1 cellular context compared by ENCODE assay signal in the genomic region with DNA sequence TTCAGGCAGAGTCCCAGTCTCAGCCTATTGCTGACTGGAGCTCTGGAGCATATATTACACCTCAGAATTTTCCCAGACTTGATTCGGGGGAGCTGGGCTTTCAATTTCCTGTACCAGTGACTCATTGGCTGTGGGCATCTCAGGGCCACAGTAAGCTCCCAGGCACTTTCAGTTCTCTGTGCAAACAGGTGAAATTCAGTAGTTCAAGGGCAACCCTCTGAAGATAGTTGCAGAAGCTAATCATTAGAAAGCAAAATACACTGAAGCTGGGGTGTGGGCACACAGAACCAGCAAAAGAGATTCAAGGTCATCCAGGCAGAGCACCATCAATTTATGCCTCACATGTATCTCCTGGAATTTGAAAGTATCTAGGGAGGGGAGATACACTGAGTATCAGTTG.
TF ChIP-seq lines count a peak whose summit lies in the region.

No MANE protein-coding gene starts in this region.

TF ChIP-seq in HepG2, 621 proteins besides CTCF, POLR2A, EP300 and RAD21 (continued from another document and continues in another):
- TF ChIP-seq DR1 (CRISPR knock-in tag; IDR thresholded peaks at IDR 0.05) (no peak), NFATC3 (CRISPR knock-in tag; IDR thresholded peaks at IDR 0.05) (no peak), THAP11 (CRISPR knock-in tag; IDR thresholded peaks at IDR 0.05) (no peak), ZBTB1 (CRISPR knock-in tag; IDR thresholded peaks at IDR 0.05; ENCODE audit: borderline replicate concordance) (no peak), SSRP1 (CRISPR knock-in tag; IDR thresholded peaks at IDR 0.05) (no peak), MED1 (CRISPR knock-in tag; IDR thresholded peaks at IDR 0.05) (0 out of 2 replicates have a peak, but pooled peaks have one; percentile 26), ZNF205 (CRISPR knock-in tag; IDR thresholded peaks at IDR 0.05) (no peak), IKZF4 (CRISPR knock-in tag; IDR thresholded peaks at IDR 0.05; ENCODE audit: borderline replicate concordance, low read depth, not compliant biosample characterization) (no peak), HDAC2 (CRISPR knock-in tag; IDR thresholded peaks at IDR 0.05) (peak; percentile 77), ARNTL (CRISPR knock-in tag; IDR thresholded peaks at IDR 0.05) (no peak), MEIS2 (CRISPR knock-in tag; IDR thresholded peaks at IDR 0.05) (0 out of 2 replicates have a peak, but pooled peaks have one; percentile 27), NCOA2 (CRISPR knock-in tag; IDR thresholded peaks at IDR 0.05) (peak; percentile 78), REL (CRISPR knock-in tag; conservative IDR thresholded peaks at IDR 0.05) (no peak), SMC3 (IDR thresholded peaks at IDR 0.05; ENCODE audit: low read length) (no peak), FOXO1 (CRISPR knock-in tag; IDR thresholded peaks at IDR 0.05) (peak; percentile 59; the same call in 1 of the 2 replicates), BCL6 (CRISPR knock-in tag; IDR thresholded peaks at IDR 0.05) (peak; percentile 100), FOXA3 (CRISPR knock-in tag; IDR thresholded peaks at IDR 0.05) (peak; percentile 82), ZFP62 (CRISPR knock-in tag; IDR thresholded peaks at IDR 0.05) (no peak), MAFF (IDR thresholded peaks at IDR 0.05; ENCODE audit: low read depth, low read length) (peak; percentile 24; the same call in 1 of the 2 replicates), SIX1 (CRISPR knock-in tag; IDR thresholded peaks at IDR 0.05; ENCODE audit: borderline replicate concordance) (0 out of 2 replicates have a peak, but pooled peaks have one; percentile 13), STAT5B (CRISPR knock-in tag; IDR thresholded peaks at IDR 0.05) (no peak), ZNF451 (CRISPR knock-in tag; IDR thresholded peaks at IDR 0.05) (no peak), SAP130 (CRISPR knock-in tag; IDR thresholded peaks at IDR 0.05; ENCODE audit: low read depth) (peak; percentile 64), MXD4 (CRISPR knock-in tag; IDR thresholded peaks at IDR 0.05) (no peak), YY1 (IDR thresholded peaks at IDR 0.05; ENCODE audit: insufficient read depth, insufficient replicate concordance, low read depth, low read length) (no peak), ZNF331 (CRISPR knock-in tag; IDR thresholded peaks at IDR 0.05) (no peak), FOXA1 (IDR thresholded peaks at IDR 0.05) (no peak), FOXA1 (CRISPR knock-in tag; IDR thresholded peaks at IDR 0.05) (peak; percentile 63), RXRA (CRISPR knock-in tag; IDR thresholded peaks at IDR 0.05) (peak; percentile 59; the same call in 1 of the 2 replicates)
- TF ChIP-seq, protein P1, sequence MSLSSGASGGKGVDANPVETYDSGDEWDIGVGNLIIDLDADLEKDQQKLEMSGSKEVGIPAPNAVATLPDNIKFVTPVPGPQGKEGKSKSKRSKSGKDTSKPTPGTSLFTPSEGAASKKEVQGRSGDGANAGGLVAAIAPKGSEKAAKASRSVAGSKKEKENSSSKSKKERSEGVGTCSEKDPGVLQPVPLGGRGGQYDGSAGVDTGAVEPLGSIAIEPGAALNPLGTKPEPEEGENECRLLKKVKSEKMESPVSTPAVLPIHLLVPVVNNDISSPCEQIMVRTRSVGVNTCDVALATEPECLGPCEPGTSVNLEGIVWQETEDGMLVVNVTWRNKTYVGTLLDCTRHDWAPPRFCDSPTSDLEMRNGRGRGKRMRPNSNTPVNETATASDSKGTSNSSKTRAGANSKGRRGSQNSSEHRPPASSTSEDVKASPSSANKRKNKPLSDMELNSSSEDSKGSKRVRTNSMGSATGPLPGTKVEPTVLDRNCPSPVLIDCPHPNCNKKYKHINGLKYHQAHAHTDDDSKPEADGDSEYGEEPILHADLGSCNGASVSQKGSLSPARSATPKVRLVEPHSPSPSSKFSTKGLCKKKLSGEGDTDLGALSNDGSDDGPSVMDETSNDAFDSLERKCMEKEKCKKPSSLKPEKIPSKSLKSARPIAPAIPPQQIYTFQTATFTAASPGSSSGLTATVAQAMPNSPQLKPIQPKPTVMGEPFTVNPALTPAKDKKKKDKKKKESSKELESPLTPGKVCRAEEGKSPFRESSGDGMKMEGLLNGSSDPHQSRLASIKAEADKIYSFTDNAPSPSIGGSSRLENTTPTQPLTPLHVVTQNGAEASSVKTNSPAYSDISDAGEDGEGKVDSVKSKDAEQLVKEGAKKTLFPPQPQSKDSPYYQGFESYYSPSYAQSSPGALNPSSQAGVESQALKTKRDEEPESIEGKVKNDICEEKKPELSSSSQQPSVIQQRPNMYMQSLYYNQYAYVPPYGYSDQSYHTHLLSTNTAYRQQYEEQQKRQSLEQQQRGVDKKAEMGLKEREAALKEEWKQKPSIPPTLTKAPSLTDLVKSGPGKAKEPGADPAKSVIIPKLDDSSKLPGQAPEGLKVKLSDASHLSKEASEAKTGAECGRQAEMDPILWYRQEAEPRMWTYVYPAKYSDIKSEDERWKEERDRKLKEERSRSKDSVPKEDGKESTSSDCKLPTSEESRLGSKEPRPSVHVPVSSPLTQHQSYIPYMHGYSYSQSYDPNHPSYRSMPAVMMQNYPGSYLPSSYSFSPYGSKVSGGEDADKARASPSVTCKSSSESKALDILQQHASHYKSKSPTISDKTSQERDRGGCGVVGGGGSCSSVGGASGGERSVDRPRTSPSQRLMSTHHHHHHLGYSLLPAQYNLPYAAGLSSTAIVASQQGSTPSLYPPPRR (CRISPR knock-in tag; IDR thresholded peaks at IDR 0.05; ENCODE audit: borderline replicate concordance): peak; percentile 42; the same call in 1 of the 2 replicates
- TF ChIP-seq, protein P2, sequence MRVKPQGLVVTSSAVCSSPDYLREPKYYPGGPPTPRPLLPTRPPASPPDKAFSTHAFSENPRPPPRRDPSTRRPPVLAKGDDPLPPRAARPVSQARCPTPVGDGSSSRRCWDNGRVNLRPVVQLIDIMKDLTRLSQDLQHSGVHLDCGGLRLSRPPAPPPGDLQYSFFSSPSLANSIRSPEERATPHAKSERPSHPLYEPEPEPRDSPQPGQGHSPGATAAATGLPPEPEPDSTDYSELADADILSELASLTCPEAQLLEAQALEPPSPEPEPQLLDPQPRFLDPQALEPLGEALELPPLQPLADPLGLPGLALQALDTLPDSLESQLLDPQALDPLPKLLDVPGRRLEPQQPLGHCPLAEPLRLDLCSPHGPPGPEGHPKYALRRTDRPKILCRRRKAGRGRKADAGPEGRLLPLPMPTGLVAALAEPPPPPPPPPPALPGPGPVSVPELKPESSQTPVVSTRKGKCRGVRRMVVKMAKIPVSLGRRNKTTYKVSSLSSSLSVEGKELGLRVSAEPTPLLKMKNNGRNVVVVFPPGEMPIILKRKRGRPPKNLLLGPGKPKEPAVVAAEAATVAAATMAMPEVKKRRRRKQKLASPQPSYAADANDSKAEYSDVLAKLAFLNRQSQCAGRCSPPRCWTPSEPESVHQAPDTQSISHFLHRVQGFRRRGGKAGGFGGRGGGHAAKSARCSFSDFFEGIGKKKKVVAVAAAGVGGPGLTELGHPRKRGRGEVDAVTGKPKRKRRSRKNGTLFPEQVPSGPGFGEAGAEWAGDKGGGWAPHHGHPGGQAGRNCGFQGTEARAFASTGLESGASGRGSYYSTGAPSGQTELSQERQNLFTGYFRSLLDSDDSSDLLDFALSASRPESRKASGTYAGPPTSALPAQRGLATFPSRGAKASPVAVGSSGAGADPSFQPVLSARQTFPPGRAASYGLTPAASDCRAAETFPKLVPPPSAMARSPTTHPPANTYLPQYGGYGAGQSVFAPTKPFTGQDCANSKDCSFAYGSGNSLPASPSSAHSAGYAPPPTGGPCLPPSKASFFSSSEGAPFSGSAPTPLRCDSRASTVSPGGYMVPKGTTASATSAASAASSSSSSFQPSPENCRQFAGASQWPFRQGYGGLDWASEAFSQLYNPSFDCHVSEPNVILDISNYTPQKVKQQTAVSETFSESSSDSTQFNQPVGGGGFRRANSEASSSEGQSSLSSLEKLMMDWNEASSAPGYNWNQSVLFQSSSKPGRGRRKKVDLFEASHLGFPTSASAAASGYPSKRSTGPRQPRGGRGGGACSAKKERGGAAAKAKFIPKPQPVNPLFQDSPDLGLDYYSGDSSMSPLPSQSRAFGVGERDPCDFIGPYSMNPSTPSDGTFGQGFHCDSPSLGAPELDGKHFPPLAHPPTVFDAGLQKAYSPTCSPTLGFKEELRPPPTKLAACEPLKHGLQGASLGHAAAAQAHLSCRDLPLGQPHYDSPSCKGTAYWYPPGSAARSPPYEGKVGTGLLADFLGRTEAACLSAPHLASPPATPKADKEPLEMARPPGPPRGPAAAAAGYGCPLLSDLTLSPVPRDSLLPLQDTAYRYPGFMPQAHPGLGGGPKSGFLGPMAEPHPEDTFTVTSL (CRISPR knock-in tag; IDR thresholded peaks at IDR 0.05; ENCODE audit: borderline replicate concordance): peak; percentile 70; the same call in 1 of the 2 replicates
- TF ChIP-seq, protein P3, sequence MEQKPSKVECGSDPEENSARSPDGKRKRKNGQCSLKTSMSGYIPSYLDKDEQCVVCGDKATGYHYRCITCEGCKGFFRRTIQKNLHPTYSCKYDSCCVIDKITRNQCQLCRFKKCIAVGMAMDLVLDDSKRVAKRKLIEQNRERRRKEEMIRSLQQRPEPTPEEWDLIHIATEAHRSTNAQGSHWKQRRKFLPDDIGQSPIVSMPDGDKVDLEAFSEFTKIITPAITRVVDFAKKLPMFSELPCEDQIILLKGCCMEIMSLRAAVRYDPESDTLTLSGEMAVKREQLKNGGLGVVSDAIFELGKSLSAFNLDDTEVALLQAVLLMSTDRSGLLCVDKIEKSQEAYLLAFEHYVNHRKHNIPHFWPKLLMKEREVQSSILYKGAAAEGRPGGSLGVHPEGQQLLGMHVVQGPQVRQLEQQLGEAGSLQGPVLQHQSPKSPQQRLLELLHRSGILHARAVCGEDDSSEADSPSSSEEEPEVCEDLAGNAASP (CRISPR knock-in tag; IDR thresholded peaks at IDR 0.05; ENCODE audit: borderline replicate concordance): peak; percentile 33; the same call in 1 of the 2 replicates
- TF ChIP-seq, protein P4, sequence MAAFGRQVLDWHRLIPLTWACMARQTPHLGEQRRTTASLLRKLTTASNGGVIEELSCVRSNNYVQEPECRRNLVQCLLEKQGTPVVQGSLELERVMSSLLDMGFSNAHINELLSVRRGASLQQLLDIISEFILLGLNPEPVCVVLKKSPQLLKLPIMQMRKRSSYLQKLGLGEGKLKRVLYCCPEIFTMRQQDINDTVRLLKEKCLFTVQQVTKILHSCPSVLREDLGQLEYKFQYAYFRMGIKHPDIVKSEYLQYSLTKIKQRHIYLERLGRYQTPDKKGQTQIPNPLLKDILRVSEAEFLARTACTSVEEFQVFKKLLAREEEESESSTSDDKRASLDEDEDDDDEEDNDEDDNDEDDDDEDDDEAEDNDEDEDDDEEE (CRISPR knock-in tag; IDR thresholded peaks at IDR 0.05): no peak
- TF ChIP-seq, protein P5, sequence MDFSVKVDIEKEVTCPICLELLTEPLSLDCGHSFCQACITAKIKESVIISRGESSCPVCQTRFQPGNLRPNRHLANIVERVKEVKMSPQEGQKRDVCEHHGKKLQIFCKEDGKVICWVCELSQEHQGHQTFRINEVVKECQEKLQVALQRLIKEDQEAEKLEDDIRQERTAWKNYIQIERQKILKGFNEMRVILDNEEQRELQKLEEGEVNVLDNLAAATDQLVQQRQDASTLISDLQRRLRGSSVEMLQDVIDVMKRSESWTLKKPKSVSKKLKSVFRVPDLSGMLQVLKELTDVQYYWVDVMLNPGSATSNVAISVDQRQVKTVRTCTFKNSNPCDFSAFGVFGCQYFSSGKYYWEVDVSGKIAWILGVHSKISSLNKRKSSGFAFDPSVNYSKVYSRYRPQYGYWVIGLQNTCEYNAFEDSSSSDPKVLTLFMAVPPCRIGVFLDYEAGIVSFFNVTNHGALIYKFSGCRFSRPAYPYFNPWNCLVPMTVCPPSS (IDR thresholded peaks at IDR 0.05): no peak
- TF ChIP-seq, protein P6, sequence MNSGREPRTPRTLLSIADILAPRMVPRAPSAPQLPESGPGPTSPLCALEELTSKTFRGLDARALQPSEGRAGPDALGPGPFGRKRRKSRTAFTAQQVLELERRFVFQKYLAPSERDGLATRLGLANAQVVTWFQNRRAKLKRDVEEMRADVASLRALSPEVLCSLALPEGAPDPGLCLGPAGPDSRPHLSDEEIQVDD (CRISPR knock-in tag; IDR thresholded peaks at IDR 0.05; ENCODE audit: borderline replicate concordance): no peak
- TF ChIP-seq, protein P7, sequence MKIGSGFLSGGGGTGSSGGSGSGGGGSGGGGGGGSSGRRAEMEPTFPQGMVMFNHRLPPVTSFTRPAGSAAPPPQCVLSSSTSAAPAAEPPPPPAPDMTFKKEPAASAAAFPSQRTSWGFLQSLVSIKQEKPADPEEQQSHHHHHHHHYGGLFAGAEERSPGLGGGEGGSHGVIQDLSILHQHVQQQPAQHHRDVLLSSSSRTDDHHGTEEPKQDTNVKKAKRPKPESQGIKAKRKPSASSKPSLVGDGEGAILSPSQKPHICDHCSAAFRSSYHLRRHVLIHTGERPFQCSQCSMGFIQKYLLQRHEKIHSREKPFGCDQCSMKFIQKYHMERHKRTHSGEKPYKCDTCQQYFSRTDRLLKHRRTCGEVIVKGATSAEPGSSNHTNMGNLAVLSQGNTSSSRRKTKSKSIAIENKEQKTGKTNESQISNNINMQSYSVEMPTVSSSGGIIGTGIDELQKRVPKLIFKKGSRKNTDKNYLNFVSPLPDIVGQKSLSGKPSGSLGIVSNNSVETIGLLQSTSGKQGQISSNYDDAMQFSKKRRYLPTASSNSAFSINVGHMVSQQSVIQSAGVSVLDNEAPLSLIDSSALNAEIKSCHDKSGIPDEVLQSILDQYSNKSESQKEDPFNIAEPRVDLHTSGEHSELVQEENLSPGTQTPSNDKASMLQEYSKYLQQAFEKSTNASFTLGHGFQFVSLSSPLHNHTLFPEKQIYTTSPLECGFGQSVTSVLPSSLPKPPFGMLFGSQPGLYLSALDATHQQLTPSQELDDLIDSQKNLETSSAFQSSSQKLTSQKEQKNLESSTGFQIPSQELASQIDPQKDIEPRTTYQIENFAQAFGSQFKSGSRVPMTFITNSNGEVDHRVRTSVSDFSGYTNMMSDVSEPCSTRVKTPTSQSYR (CRISPR knock-in tag; IDR thresholded peaks at IDR 0.05; ENCODE audit: borderline replicate concordance): peak; percentile 46; the same call in 1 of the 2 replicates
- TF ChIP-seq, protein P8, sequence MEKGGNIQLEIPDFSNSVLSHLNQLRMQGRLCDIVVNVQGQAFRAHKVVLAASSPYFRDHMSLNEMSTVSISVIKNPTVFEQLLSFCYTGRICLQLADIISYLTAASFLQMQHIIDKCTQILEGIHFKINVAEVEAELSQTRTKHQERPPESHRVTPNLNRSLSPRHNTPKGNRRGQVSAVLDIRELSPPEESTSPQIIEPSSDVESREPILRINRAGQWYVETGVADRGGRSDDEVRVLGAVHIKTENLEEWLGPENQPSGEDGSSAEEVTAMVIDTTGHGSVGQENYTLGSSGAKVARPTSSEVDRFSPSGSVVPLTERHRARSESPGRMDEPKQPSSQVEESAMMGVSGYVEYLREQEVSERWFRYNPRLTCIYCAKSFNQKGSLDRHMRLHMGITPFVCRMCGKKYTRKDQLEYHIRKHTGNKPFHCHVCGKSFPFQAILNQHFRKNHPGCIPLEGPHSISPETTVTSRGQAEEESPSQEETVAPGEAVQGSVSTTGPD (CRISPR knock-in tag; IDR thresholded peaks at IDR 0.05): no peak
- TF ChIP-seq, protein P9, sequence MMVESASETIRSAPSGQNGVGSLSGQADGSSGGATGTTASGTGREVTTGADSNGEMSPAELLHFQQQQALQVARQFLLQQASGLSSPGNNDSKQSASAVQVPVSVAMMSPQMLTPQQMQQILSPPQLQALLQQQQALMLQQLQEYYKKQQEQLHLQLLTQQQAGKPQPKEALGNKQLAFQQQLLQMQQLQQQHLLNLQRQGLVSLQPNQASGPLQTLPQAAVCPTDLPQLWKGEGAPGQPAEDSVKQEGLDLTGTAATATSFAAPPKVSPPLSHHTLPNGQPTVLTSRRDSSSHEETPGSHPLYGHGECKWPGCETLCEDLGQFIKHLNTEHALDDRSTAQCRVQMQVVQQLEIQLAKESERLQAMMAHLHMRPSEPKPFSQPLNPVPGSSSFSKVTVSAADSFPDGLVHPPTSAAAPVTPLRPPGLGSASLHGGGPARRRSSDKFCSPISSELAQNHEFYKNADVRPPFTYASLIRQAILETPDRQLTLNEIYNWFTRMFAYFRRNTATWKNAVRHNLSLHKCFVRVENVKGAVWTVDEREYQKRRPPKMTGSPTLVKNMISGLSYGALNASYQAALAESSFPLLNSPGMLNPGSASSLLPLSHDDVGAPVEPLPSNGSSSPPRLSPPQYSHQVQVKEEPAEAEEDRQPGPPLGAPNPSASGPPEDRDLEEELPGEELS (CRISPR knock-in tag; IDR thresholded peaks at IDR 0.05): no peak
